Comparison of ENCODE assay signal across 14 cellular contexts in the genomic region with DNA sequence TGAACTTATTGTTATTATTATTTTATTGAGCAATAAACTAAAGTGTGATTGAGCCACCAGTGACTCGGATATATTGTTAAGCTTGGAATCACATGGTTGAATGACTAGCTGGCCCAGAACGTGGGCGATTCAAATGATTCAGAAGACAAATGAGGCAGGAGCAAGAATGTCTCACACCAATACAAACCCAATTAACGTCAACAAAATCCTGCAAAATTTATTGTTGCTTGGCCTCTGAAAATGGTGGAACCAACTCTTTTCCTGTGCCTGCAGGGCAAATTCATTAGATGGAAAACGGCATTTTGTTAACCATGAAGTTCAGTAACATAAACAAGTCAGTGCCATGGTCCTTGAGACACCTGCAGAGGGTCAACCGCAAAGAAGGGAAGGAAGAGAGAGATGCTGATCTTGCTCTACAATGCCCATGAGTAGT.
DNase-seq lines count a peak whose midpoint lies in the region; ATAC-seq and TF ChIP-seq lines count a peak whose summit lies in the region.
"Had no signal": no experiment of that assay in that cellular context is flagged by ENCODE, and none has a peak within 500 bp of the region (broad histone marks: within the 10 kb centered on the region; RNA-seq: fewer than 3 reads in every experiment).

No MANE protein-coding gene starts in this region.

- no peaks in the 10 kb centered on the region for H3K27me3 ChIP-seq in MG63
- H3K27me3 ChIP-seq: adrenal gland, neural progenitor cell, thyroid gland had no signal

- no peaks in the 10 kb centered on the region for H3K36me3 ChIP-seq in MG63
- H3K36me3 ChIP-seq: adrenal gland, heart right ventricle, neural progenitor cell, thyroid gland had no signal

- H3K4me3 Mint-ChIP-seq in neural crest cell, result no peak overlapping the region
- H3K4me3 Mint-ChIP-seq: neural progenitor cell had no signal

- peak; percentile 90 for DNase-seq in EL
- peak; percentile 50 for DNase-seq in MG63
- DNase-seq in cardiac fibroblast (ENCODE audit: low read depth in 2 of 2), result peak; percentile 65 to 95
- no peak for DNase-seq in neural crest cell (ENCODE audit: low read depth, low spot score)
- DNase-seq in hepatic stellate cell (ENCODE audit: low spot score), result no peak
- DNase-seq in NCI-H69 (lab: John Stamatoyannopoulos, UW), result no peak
- DNase-seq: activated CD8-positive, alpha-beta memory T cell treated with anti-CD3 and anti-CD28 coated beads, Interleukin-2, amount 50 U/mL, for 4 hours; adrenal gland; heart right ventricle; NCI-H226; thyroid gland had no signal

- H3K27me3 Mint-ChIP-seq in neural crest cell (ENCODE audit: low read depth), result no peaks in the 10 kb centered on the region

- TF ChIP-seq CTCF in cardiac fibroblast (IDR thresholded peaks at IDR 0.05; ENCODE audit: low read depth, low read length), result no peak
- TF ChIP-seq CTCF in neural crest cell (conservative IDR thresholded peaks at IDR 0.05), result no peak

- ATAC-seq in HG03460 (IDR thresholded peaks at IDR 0.05; ENCODE audit: unreplicated experiment), result no peak
- ATAC-seq: heart right ventricle, Panc1 had no signal

- H3K27ac Mint-ChIP-seq in neural crest cell (ENCODE audit: unreplicated experiment), result peak overlapping the region; percentile 74
- H3K27ac Mint-ChIP-seq: neural progenitor cell had no signal

- no peak overlapping the region for H3K4me3 ChIP-seq in MG63
- H3K4me3 ChIP-seq in cardiac fibroblast (replicated peaks in 1 of 2; ENCODE audit: low read depth in 2 of 2, low read length in 2 of 2), result no peak overlapping the region
- H3K4me3 ChIP-seq: adrenal gland, heart right ventricle, neural progenitor cell, thyroid gland had no signal

- no peaks in the 10 kb centered on the region for H3K36me3 Mint-ChIP-seq in neural crest cell (ENCODE audit: low read depth)
- H3K36me3 Mint-ChIP-seq: neural progenitor cell had no signal

- H3K4me1 Mint-ChIP-seq in neural crest cell, result peaks cover 51% of the 10 kb centered on the region

- no peaks in the 10 kb centered on the region for H3K9me3 ChIP-seq in MG63
- H3K9me3 ChIP-seq: adrenal gland, heart right ventricle, thyroid gland had no signal

- no peaks in the 10 kb centered on the region for H3K9me3 Mint-ChIP-seq in neural crest cell
- H3K9me3 Mint-ChIP-seq: neural progenitor cell had no signal

Comparison
In these comparisons a context has a peak if more than half of its experiments do, and no peak if none do; other contexts are left out.
1. DNase-seq: peak in EL (single experiment), MG63 (single experiment) and cardiac fibroblast (2 of 2); none in neural crest cell (single experiment), hepatic stellate cell (single experiment) and NCI-H69 (single experiment).